In the genomic region with DNA sequence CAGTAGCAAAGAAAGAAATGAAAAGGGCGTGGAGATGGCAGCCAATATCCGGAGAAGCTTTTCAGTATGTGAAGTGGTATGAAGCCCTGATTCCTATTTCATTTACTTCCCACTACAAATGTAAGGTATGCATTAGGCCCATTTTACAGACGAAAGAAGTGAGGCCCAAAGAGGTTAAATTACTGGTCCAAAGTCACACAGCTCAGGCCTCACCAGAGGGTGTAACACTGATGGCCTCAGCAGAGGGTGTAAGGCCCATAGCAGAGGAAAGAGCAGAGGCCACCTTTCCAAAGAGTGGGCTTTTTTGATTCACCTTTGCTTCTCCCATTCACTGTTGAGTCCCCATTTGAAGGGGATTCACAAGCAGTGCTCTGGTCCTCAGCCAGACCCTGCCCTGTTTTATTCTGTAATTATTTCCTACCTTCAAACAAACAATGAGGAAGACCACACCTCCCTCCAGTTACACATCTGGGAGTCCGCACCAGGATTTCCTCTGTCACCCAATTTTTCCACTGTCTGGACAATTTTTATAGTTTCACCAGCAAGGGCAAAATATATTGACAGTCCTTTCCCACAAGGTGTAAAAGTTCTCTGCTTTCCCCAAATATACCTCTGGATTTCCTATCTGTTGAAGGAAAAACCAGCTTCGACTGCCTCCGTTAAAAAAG, we compare ENCODE assay signal across 1 cellular context.
TF ChIP-seq lines count a peak whose summit lies in the region.

No MANE protein-coding gene starts in this region.

TF ChIP-seq in GM12878, 131 proteins besides CTCF, POLR2A, EP300 and RAD21:
- no peak for TF ChIP-seq CHD2 (IDR thresholded peaks at IDR 0.05; ENCODE audit: borderline replicate concordance, low read depth, low read length)
- TF ChIP-seq, protein P1, sequence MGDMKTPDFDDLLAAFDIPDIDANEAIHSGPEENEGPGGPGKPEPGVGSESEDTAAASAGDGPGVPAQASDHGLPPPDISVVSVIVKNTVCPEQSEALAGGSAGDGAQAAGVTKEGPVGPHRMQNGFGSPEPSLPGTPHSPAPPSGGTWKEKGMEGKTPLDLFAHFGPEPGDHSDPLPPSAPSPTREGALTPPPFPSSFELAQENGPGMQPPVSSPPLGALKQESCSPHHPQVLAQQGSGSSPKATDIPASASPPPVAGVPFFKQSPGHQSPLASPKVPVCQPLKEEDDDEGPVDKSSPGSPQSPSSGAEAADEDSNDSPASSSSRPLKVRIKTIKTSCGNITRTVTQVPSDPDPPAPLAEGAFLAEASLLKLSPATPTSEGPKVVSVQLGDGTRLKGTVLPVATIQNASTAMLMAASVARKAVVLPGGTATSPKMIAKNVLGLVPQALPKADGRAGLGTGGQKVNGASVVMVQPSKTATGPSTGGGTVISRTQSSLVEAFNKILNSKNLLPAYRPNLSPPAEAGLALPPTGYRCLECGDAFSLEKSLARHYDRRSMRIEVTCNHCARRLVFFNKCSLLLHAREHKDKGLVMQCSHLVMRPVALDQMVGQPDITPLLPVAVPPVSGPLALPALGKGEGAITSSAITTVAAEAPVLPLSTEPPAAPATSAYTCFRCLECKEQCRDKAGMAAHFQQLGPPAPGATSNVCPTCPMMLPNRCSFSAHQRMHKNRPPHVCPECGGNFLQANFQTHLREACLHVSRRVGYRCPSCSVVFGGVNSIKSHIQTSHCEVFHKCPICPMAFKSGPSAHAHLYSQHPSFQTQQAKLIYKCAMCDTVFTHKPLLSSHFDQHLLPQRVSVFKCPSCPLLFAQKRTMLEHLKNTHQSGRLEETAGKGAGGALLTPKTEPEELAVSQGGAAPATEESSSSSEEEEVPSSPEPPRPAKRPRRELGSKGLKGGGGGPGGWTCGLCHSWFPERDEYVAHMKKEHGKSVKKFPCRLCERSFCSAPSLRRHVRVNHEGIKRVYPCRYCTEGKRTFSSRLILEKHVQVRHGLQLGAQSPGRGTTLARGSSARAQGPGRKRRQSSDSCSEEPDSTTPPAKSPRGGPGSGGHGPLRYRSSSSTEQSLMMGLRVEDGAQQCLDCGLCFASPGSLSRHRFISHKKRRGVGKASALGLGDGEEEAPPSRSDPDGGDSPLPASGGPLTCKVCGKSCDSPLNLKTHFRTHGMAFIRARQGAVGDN (IDR thresholded peaks at IDR 0.05): no peak
- TF ChIP-seq ATF7 (IDR thresholded peaks at IDR 0.05; ENCODE audit: low read depth): no peak
- TF ChIP-seq, protein P2, sequence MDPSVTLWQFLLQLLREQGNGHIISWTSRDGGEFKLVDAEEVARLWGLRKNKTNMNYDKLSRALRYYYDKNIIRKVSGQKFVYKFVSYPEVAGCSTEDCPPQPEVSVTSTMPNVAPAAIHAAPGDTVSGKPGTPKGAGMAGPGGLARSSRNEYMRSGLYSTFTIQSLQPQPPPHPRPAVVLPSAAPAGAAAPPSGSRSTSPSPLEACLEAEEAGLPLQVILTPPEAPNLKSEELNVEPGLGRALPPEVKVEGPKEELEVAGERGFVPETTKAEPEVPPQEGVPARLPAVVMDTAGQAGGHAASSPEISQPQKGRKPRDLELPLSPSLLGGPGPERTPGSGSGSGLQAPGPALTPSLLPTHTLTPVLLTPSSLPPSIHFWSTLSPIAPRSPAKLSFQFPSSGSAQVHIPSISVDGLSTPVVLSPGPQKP (IDR thresholded peaks at IDR 0.05; ENCODE audit: low read depth, low read length): no peak
- TF ChIP-seq CBFB (IDR thresholded peaks at IDR 0.05; ENCODE audit: low read depth): no peak
